In genomic region chr5:136132557-136133415, GRCh38 we compare ENCODE assay signal across 8 cellular contexts.
DNase-seq lines count a peak whose midpoint lies in the region; ATAC-seq and TF ChIP-seq lines count a peak whose summit lies in the region.

Gene SMAD5 (plus strand): TSS chr5:136132845. CDS start chr5:136153761, 20,916 bp downstream.

- peak; percentile 58 for TF ChIP-seq POLR2A in GM18505 (IDR thresholded peaks at IDR 0.05; ENCODE audit: borderline replicate concordance, extremely low read depth, insufficient read depth, insufficient read length)

- peak; percentile 90 for ATAC-seq in GM18505 (IDR thresholded peaks at IDR 0.05; ENCODE audit: unreplicated experiment)
- ATAC-seq in HG02885 (IDR thresholded peaks at IDR 0.05; ENCODE audit: poor library complexity, unreplicated experiment): peak; percentile 95

- peak; percentile 59 for DNase-seq in NCI-H1694 treated with DMSO at 0.1 percent for 48 hours (lab: John Stamatoyannopoulos, UW)
- DNase-seq in T1000 (lab: John Stamatoyannopoulos, UW): peak; percentile 92
- peak; percentile 99 for DNase-seq in astrocyte of the hippocampus (ENCODE audit: low read depth, low spot score)
- DNase-seq in hippocampal formation (lab: John Stamatoyannopoulos, UW): peak; percentile 88 to 98
- DNase-seq in retina: peak; percentile 98
- no peak for DNase-seq in OCI-M2 (lab: John Stamatoyannopoulos, UW; ENCODE audit: unreplicated experiment)
